In the genomic region with DNA sequence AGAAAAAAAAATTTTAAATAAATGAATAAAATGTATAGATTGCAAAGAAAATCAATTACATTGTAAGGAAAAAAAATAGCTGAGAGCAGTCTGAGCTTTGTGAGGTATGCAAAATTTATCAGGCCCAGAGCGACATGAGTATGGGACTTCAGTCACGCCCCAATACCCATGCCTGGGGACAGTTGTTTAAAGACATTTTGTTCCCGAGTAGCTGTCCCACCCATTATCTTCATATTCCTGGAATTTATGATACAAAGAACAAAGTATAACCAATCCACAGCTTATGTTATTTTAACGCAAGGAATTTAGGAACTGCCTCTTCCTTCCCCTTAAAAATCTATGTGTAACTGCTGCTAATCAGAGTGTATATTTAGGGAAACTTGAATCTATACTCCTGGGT, we compare ENCODE assay signal across 21 cellular contexts. TPM values are rescaled to one million over a fixed set of nuclear protein-coding genes. Genes with fewer than 3 reads are reported as not detected.
"Had no signal": no experiment of that assay in that cellular context is flagged by ENCODE, and none has a peak within 500 bp of the region (broad histone marks: within the 10 kb centered on the region; RNA-seq: fewer than 3 reads in every experiment).

No MANE protein-coding gene starts in this region.

- H3K4me1 ChIP-seq: vagina had no signal

- H3K9me3 ChIP-seq: adrenal gland, esophagus squamous epithelium, left ventricle myocardium inferior, ovary, vagina had no signal

- H3K27ac ChIP-seq: adrenal gland, esophagus squamous epithelium, neural progenitor cell, ovary, vagina had no signal

- H3K27me3 Mint-ChIP-seq: stimulated activated memory B cell treated with anti-CD40 and anti-IgM and Interleukin-4, amounts not matched to agents 10 μg/mL and 1 μg/mL and 100 μg/mL, for 72 hours had no signal

- H3K4me2 ChIP-seq: hepatocyte, neural progenitor cell had no signal

- H3K9ac ChIP-seq: neural progenitor cell had no signal

- H3K4me3 Mint-ChIP-seq: activated CD4-positive, alpha-beta memory T cell treated with anti-CD3 and anti-CD28 coated beads, Interleukin-2, amount 10 ng/mL, durations not matched to agents 7 days and 5 days; activated CD4-positive, alpha-beta T cell treated with anti-CD3 and anti-CD28 coated beads for 36 hours; activated naive CD4-positive, alpha-beta T cell treated with anti-CD3 and anti-CD28 coated beads, Interleukin-2, amount 50 U/mL, for 24 hours; stimulated activated memory B cell treated with anti-CD40 and anti-IgM and Interleukin-4, amounts not matched to agents 10 μg/mL and 1 μg/mL and 100 μg/mL, for 72 hours; T-helper 1 cell treated with Interleukin-12 subunit alpha and Interleukin-12 subunit beta and Interleukin-4 antibody, amounts not matched to agents 30 μg/mL and 1 μg/mL, for 36 hours had no signal

- FAIRE-seq: keratinocyte had no signal

- H3K27me3 ChIP-seq: adrenal gland, esophagus squamous epithelium, hepatocyte, neural progenitor cell, ovary, vagina had no signal

- H3K36me3 ChIP-seq: adrenal gland, esophagus squamous epithelium, neural progenitor cell, ovary, vagina had no signal

- H3K9me3 Mint-ChIP-seq: activated CD4-positive, alpha-beta memory T cell treated with anti-CD3 and anti-CD28 coated beads, Interleukin-2, amount 10 ng/mL, durations not matched to agents 7 days and 5 days; activated naive CD4-positive, alpha-beta T cell treated with anti-CD3 and anti-CD28 coated beads, Interleukin-2, amount 50 U/mL, for 24 hours; activated T-cell treated with anti-CD3 and anti-CD28 coated beads, Interleukin-2, amount 50 U/mL, for 4 hours; neural progenitor cell; stimulated activated memory B cell treated with anti-CD40 and anti-IgM and Interleukin-4, amounts not matched to agents 10 μg/mL and 1 μg/mL and 100 μg/mL, for 72 hours; T-helper 1 cell treated with Interleukin-12 subunit alpha and Interleukin-12 subunit beta and Interleukin-4 antibody, amounts not matched to agents 30 μg/mL and 1 μg/mL, for 36 hours had no signal

- DNase-seq: activated CD4-positive, alpha-beta memory T cell treated with anti-CD3 and anti-CD28 coated beads, Interleukin-2, amount 10 ng/mL, durations not matched to agents 7 days and 5 days; activated CD4-positive, alpha-beta T cell treated with anti-CD3 and anti-CD28 coated beads for 36 hours; activated effector memory CD4-positive, alpha-beta T cell treated with Interleukin-2 at 50 U/mL for 16 hours; activated T-cell treated with anti-CD3 and anti-CD28 coated beads, Interleukin-2, amount 50 U/mL, for 4 hours; adrenal gland; esophagus squamous epithelium; left ventricle myocardium inferior; mesendoderm; ovary; stimulated activated CD4-positive, alpha-beta T cell treated with anti-CD3 and anti-CD28 coated beads, Interleukin-12 subunit alpha, Interleukin-12 subunit beta, amount 100 ng/mL, for 4 hours; stimulated activated CD4-positive, alpha-beta T cell treated with anti-CD3 and anti-CD28 coated beads, Interleukin-2, amount 100 ng/mL, for 24 hours had no signal

- H3K27ac Mint-ChIP-seq: activated CD4-positive, alpha-beta memory T cell treated with anti-CD3 and anti-CD28 coated beads, Interleukin-2, amount 10 ng/mL, durations not matched to agents 7 days and 5 days; activated CD4-positive, alpha-beta T cell treated with anti-CD3 and anti-CD28 coated beads for 36 hours; activated naive CD4-positive, alpha-beta T cell treated with anti-CD3 and anti-CD28 coated beads, Interleukin-2, amount 50 U/mL, for 24 hours; stimulated activated memory B cell treated with anti-CD40 and anti-IgM and Interleukin-4, amounts not matched to agents 10 μg/mL and 1 μg/mL and 100 μg/mL, for 72 hours; T-helper 1 cell treated with Interleukin-12 subunit alpha and Interleukin-12 subunit beta and Interleukin-4 antibody, amounts not matched to agents 30 μg/mL and 1 μg/mL, for 36 hours had no signal

- ATAC-seq: activated CD4-positive, alpha-beta T cell treated with anti-CD3 and anti-CD28 coated beads for 36 hours; activated T-cell treated with anti-CD3 and anti-CD28 coated beads, Interleukin-2, amount 50 U/mL, for 4 hours; sciatic nerve; stimulated activated memory B cell treated with anti-CD40 and anti-IgM and Interleukin-4, amounts not matched to agents 10 μg/mL and 1 μg/mL and 100 μg/mL, for 72 hours had no signal

- H3K4me3 ChIP-seq: adrenal gland, esophagus squamous epithelium, hepatocyte, neural progenitor cell, ovary, vagina had no signal

- H2AFZ ChIP-seq: neural progenitor cell had no signal

RNA-seq across cellular contexts. Expression of gene PON3, which starts 40.2 kb away (rescaled TPM):
- total RNA-seq: activated CD4-positive, alpha-beta memory T cell treated with anti-CD3 and anti-CD28 coated beads, Interleukin-2, amount 10 ng/mL, durations not matched to agents 7 days and 5 days; activated CD4-positive, alpha-beta T cell treated with anti-CD3 and anti-CD28 coated beads for 36 hours; activated T-cell treated with anti-CD3 and anti-CD28 coated beads, Interleukin-2, amount 50 U/mL, for 4 hours; fibroblast of villous mesenchyme; glomerular endothelial cell; hepatocyte had no signal

RNA-seq across cellular contexts. Expression of gene ASB4, which starts 49.3 kb away (rescaled TPM):
- total RNA-seq: activated CD4-positive, alpha-beta memory T cell treated with anti-CD3 and anti-CD28 coated beads, Interleukin-2, amount 10 ng/mL, durations not matched to agents 7 days and 5 days; activated CD4-positive, alpha-beta T cell treated with anti-CD3 and anti-CD28 coated beads for 36 hours; fibroblast of villous mesenchyme had no signal
- polyA plus RNA-seq: keratinocyte had no signal
